8 cellular contexts compared by ENCODE assay signal in the genomic region with DNA sequence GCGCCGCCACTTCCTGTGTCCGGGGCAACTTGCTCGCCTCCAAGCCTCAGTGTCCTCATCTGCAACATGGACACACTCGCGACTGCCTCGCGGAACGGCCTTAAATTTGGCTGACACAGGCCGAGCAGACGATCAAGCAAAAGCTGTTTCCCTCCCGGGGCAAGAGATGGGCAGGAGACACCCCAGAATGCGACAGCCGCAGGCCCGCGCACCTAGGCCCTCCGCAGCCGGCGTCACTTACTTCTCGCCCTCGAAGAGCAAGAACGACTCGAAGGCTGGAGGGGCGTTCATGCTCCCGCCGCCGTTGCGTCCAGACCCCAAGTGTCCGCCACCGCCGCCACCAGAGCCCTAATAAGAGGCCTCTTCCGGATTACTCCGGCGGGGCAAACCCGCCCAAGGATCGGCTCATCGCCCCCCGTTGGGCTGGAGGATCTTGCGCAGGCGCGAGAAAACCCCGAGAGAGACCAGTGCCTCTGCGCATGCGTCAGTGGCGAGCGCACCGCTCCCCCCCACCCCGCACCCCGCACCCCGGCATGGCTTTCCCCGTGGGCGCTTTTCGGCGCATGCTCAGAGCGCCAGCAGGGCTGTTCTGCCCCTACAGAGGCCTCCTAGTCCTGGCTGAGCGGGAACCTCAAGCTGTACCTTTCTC. TPM values are rescaled to one million over a fixed set of nuclear protein-coding genes. Genes with fewer than 3 reads are reported as not detected.
A peak's percentile ranks its signal among the peaks of the same experiment; 100 is the strongest.
DNase-seq lines count a peak whose midpoint lies in the region; ATAC-seq, FAIRE-seq and TF ChIP-seq lines count a peak whose summit lies in the region.
"Not testable (repeated sequence)": the region's sequence is repeated elsewhere in the genome, so short reads cannot be mapped to it uniquely, and the experiment has no call there.

TSS of gene POLR2J2 (minus strand) at position 353 of the 649 bp plus-strand sequence. CDS start at position 291, 62 bp downstream.

- not testable (repeated sequence) for H3K9me3 ChIP-seq in PC-9 (ENCODE audit: insufficient read depth, low read depth); gastroesophageal sphincter; neural progenitor cell (ENCODE audit: low read depth)

- H3K9me2 ChIP-seq in PC-9 (ENCODE audit: insufficient read depth), result not testable (repeated sequence)

- H3K9me3 Mint-ChIP-seq in neural progenitor cell, result not testable (repeated sequence)

- not testable (repeated sequence) for H3K27ac Mint-ChIP-seq in neural progenitor cell

- no CpG with 5 or more reads among the region's 56 CpGs for WGBS in gastroesophageal sphincter (ENCODE audit: low coverage in 1 of 2), 2 donors

- H3K27me3 ChIP-seq in PC-9 (ENCODE audit: insufficient read depth, low read depth); gastroesophageal sphincter; neural progenitor cell: not testable (repeated sequence)

- not testable (repeated sequence) for H3K27ac ChIP-seq in PC-9, neural progenitor cell
- H3K27ac ChIP-seq in gastroesophageal sphincter, result peak within 1 kb of the TSS in 3 of 4 donors; percentile 37 to 74 (median 59)

- BruUV-seq in PC-9 (replicated peaks; lab: Mats Ljungman, UMichigan), result not testable (repeated sequence)

- not testable (repeated sequence) for TF ChIP-seq CTCF in PC-9 (conservative IDR thresholded peaks at IDR 0.05); gastroesophageal sphincter (IDR thresholded peaks at IDR 0.05); neural progenitor cell (IDR thresholded peaks at IDR 0.05)

- H3K36me3 Mint-ChIP-seq in neural progenitor cell, result not testable (repeated sequence)

- H3K4me1 ChIP-seq in PC-9 (replicated peaks; ENCODE audit: insufficient read depth); gastroesophageal sphincter; neural progenitor cell: not testable (repeated sequence)

- H3K36me3 ChIP-seq in PC-9 (ENCODE audit: low read depth); gastroesophageal sphincter; neural progenitor cell: not testable (repeated sequence)

- POLR2A ChIA-PET in PC-9 (lab: Charles Lee; ENCODE audit: unreplicated experiment), result interaction anchor here (0.6 kb wide), 1 partner anchor 275 kb away, joined by 3 read pairs; the partner anchor contains the start of gene PRKRIP1

- ATAC-seq in GM21447 (IDR thresholded peaks at IDR 0.05; ENCODE audit: unreplicated experiment) (peak; percentile 54), HG03103 (IDR thresholded peaks at IDR 0.05; ENCODE audit: low read depth, unreplicated experiment) (peak; percentile 80), gastroesophageal sphincter (peak; percentile 91)

- H3F3A ChIP-seq in PC-9 (ENCODE audit: insufficient read depth, low read depth); neural progenitor cell (ENCODE audit: low read depth): not testable (repeated sequence)

- H2AFZ ChIP-seq in PC-9; neural progenitor cell (replicated peaks): not testable (repeated sequence)

- peak within 1 kb of the TSS; percentile 80 for H3K4me3 Mint-ChIP-seq in neural progenitor cell

- CTCF ChIA-PET in PC-9 (lab: Charles Lee), result interaction anchor here (0.5 kb wide), 1 partner anchor 736 kb away, joined by 3 read pairs; no protein-coding TSS in a partner anchor

- H3K4me2 ChIP-seq in PC-9, result not testable (repeated sequence)
- H3K4me2 ChIP-seq in neural progenitor cell, result peak within 1 kb of the TSS; percentile 62

- FAIRE-seq in GM12892 (lab: Jason Lieb, UNC); urothelium cell line (lab: Jason Lieb, UNC): not testable (repeated sequence)

- intact Hi-C loops in PC-9 (cut with micrococcal nuclease; ENCODE audit: unreplicated experiment), result not testable (repeated sequence)

- TF ChIP-seq EP300 in gastroesophageal sphincter (IDR thresholded peaks at IDR 0.05), result not testable (repeated sequence)

- not testable (repeated sequence) for H3K4me1 Mint-ChIP-seq in neural progenitor cell

- H3K79me2 ChIP-seq in PC-9 (ENCODE audit: low read depth); neural progenitor cell (ENCODE audit: low read depth): not testable (repeated sequence)

- peak; percentile 35; the same call in 1 of the 2 replicates for TF ChIP-seq POLR2A in GM12892 (IDR thresholded peaks at IDR 0.05; ENCODE audit: low read depth, low read length)
- TF ChIP-seq POLR2A in gastroesophageal sphincter (IDR thresholded peaks at IDR 0.05), result peak in 1 of 2 donors; percentile 12

- H3K4me3 ChIP-seq in PC-9, result not testable (repeated sequence)
- H3K4me3 ChIP-seq in gastroesophageal sphincter (peak within 1 kb of the TSS; percentile 42 to 51), neural progenitor cell (peak within 1 kb of the TSS; percentile 55)

- H3K27me3 Mint-ChIP-seq in neural progenitor cell (ENCODE audit: insufficient read depth, low read depth), result not testable (repeated sequence)

- DNase-seq in GM12892 (ENCODE audit: insufficient read length) (peak; percentile 47), amniotic epithelial cell (ENCODE audit: low read depth) (peak; percentile 67), neural progenitor cell (ENCODE audit: low spot score) (peak; percentile 92), urothelium cell line (ENCODE audit: low spot score) (peak; percentile 97)
- DNase-seq in PC-9, result not testable (repeated sequence)

- H4K20me1 ChIP-seq in PC-9 (ENCODE audit: insufficient read depth); neural progenitor cell (ENCODE audit: low read depth): not testable (repeated sequence)

- H3K9ac ChIP-seq in neural progenitor cell, result not testable (repeated sequence)

RNA-seq across cellular contexts. Expression of gene POLR2J2, which starts in this region (rescaled TPM):
- 6.4 TPM for polyA plus RNA-seq in GM12892 (2012; ENCODE audit: missing spikeins)
- total RNA-seq in PC-9 (2021) (16.4 and 17.6 TPM in 2 replicates), gastroesophageal sphincter (1 to 10 TPM in 2 of 4 donors, under 1 TPM in 1, not detected in 1; 0.45 to 7.5 (median 5.3) TPM), neural progenitor cell (ENCODE audit: low replicate concordance) (1.7 and 2.6 TPM in 2 replicates)
